In genomic region chr7:66308411-66308810, GRCh38 we compare ENCODE assay signal across 17 cellular contexts.
DNase-seq lines count a peak whose midpoint lies in the region; TF ChIP-seq lines count a peak whose summit lies in the region.
"Had no signal": no experiment of that assay in that cellular context is flagged by ENCODE, and none has a peak within 500 bp of the region (broad histone marks: within the 10 kb centered on the region; RNA-seq: fewer than 3 reads in every experiment).

No MANE protein-coding gene starts in this region.

- POLR2A ChIA-PET in activated CD4-positive, alpha-beta T cell treated with anti-CD3 and anti-CD28 coated beads, Interleukin-2, amount 10 ng/mL, durations not matched to agents 7 days and 5 days (lab: Charles Lee): no interaction called here

- intact Hi-C loops in spleen (cut with DNase I; ENCODE audit: low total_unique reads): no loop called here

- H3K36me3 Mint-ChIP-seq in activated CD4-positive, alpha-beta T cell treated with anti-CD3 and anti-CD28 coated beads, Interleukin-2, amount 10 ng/mL, durations not matched to agents 7 days and 5 days (ENCODE audit: low read depth): no peaks in the 10 kb centered on the region

- H4K20me1 ChIP-seq in KMS-11 (ENCODE audit: insufficient read depth) (no peaks in the 10 kb centered on the region), hepatocyte (ENCODE audit: insufficient read depth, poor library complexity, severe bottlenecking) (no peaks in the 10 kb centered on the region), MM.1S (ENCODE audit: insufficient read depth, low read length) (no peaks in the 10 kb centered on the region)

- H2AFZ ChIP-seq in KMS-11 (ENCODE audit: low read depth) (no peak overlapping the region), hepatocyte (no peak overlapping the region), MM.1S (ENCODE audit: low read length) (no peak overlapping the region)
- H2AFZ ChIP-seq: GM23248 had no signal

- CTCF ChIA-PET in activated CD4-positive, alpha-beta T cell treated with anti-CD3 and anti-CD28 coated beads, Interleukin-2, amount 10 ng/mL, durations not matched to agents 7 days and 5 days (lab: Charles Lee): no interaction called here

- no peak overlapping the region for H3K27ac Mint-ChIP-seq in activated CD4-positive, alpha-beta T cell treated with anti-CD3 and anti-CD28 coated beads, Interleukin-2, amount 10 ng/mL, durations not matched to agents 7 days and 5 days
- H3K27ac Mint-ChIP-seq: B cell; CD4-positive, alpha-beta T cell had no signal

- no peaks in the 10 kb centered on the region for H3K9me3 Mint-ChIP-seq in activated CD4-positive, alpha-beta T cell treated with anti-CD3 and anti-CD28 coated beads, Interleukin-2, amount 10 ng/mL, durations not matched to agents 7 days and 5 days
- H3K9me3 Mint-ChIP-seq: CD4-positive, alpha-beta T cell had no signal

- H3K4me2 ChIP-seq in KMS-11: peak overlapping the region; percentile 67
- H3K4me2 ChIP-seq in hepatocyte: no peak overlapping the region
- no peak overlapping the region for H3K4me2 ChIP-seq in MM.1S (ENCODE audit: low read depth, low read length)

- no peaks in the 10 kb centered on the region for H3K9me3 ChIP-seq in hepatocyte (ENCODE audit: low read depth)
- H3K9me3 ChIP-seq in spleen: no peaks in the 10 kb centered on the region
- H3K9me3 ChIP-seq in MM.1S (replicated peaks; ENCODE audit: insufficient read depth, low read length): no peaks in the 10 kb centered on the region

- H3K27ac ChIP-seq in KMS-11: peak overlapping the region; percentile 34
- peak overlapping the region; percentile 31 for H3K27ac ChIP-seq in brain microvascular endothelial cell
- peak overlapping the region; percentile 80 for H3K27ac ChIP-seq in hepatocyte
- H3K27ac ChIP-seq in spleen: peak overlapping the region; percentile 12 to 80 (median 55)
- H3K27ac ChIP-seq in MM.1S (ENCODE audit: low read length): no peak overlapping the region
- no peak overlapping the region for H3K27ac ChIP-seq in substantia nigra (ENCODE audit: low read depth, low read length, poor library complexity, severe bottlenecking)
- H3K27ac ChIP-seq: GM23248 had no signal

- H3K4me1 ChIP-seq in KMS-11 (ENCODE audit: low read depth, poor library complexity, severe bottlenecking) (peaks cover 92% of the 10 kb centered on the region), hepatocyte (ENCODE audit: insufficient read depth) (peaks cover 73% of the 10 kb centered on the region), spleen (peaks cover 6 to 71% (median 18%) of the 10 kb centered on the region in 6 donors), MM.1S (ENCODE audit: low read length) (no peaks in the 10 kb centered on the region)

- H3K79me2 ChIP-seq in KMS-11 (ENCODE audit: insufficient read depth, low read depth) (peaks cover 81% of the 10 kb centered on the region), hepatocyte (peaks cover 85% of the 10 kb centered on the region), MM.1S (ENCODE audit: low read length) (no peaks in the 10 kb centered on the region)

- peaks cover 3% of the 10 kb centered on the region for H3K27me3 Mint-ChIP-seq in activated CD4-positive, alpha-beta T cell treated with anti-CD3 and anti-CD28 coated beads, Interleukin-2, amount 10 ng/mL, durations not matched to agents 7 days and 5 days
- H3K27me3 Mint-ChIP-seq: B cell had no signal

- H3K4me1 Mint-ChIP-seq in activated CD4-positive, alpha-beta T cell treated with anti-CD3 and anti-CD28 coated beads, Interleukin-2, amount 10 ng/mL, durations not matched to agents 7 days and 5 days: no peaks in the 10 kb centered on the region

- no peaks in the 10 kb centered on the region for H3K9me2 ChIP-seq in hepatocyte (replicated peaks; ENCODE audit: insufficient read depth)
- no peaks in the 10 kb centered on the region for H3K9me2 ChIP-seq in MM.1S (replicated peaks; ENCODE audit: insufficient read depth, low read length)

- DNase-seq in brain microvascular endothelial cell: no peak
- DNase-seq in hepatocyte (ENCODE audit: low spot score): no peak
- no peak for DNase-seq in spleen
- DNase-seq in activated CD4-positive, alpha-beta T cell treated with anti-CD3 and anti-CD28 coated beads, Interleukin-2, amount 10 ng/mL, durations not matched to agents 7 days and 5 days: no peak
- no peak for DNase-seq in MM.1S
- no peak for DNase-seq in substantia nigra (lab: John Stamatoyannopoulos, UW)
- DNase-seq: ACHN; Calu3; CD4-positive, alpha-beta T cell; DMS79; KBM-7; NCI-H1436 treated with DMSO at 0.1 percent for 48 hours; NCI-H2029 treated with DMSO at 0.1 percent for 48 hours; NCI-H748 treated with DMSO at 0.1 percent for 48 hours had no signal

- TF ChIP-seq CTCF in KMS-11 (conservative IDR thresholded peaks at IDR 0.05; ENCODE audit: low read depth, low read length) (no peak), brain microvascular endothelial cell (IDR thresholded peaks at IDR 0.05; ENCODE audit: low read depth, low read length, missing control alignments) (no peak), hepatocyte (IDR thresholded peaks at IDR 0.05; ENCODE audit: poor library complexity) (no peak), spleen (IDR thresholded peaks at IDR 0.05 in 8 of 11, conservative IDR thresholded peaks at IDR 0.05 in 3 of 11) (no peak), MM.1S (IDR thresholded peaks at IDR 0.05; ENCODE audit: low read length) (no peak)

- no peak overlapping the region for H3K4me3 Mint-ChIP-seq in activated CD4-positive, alpha-beta T cell treated with anti-CD3 and anti-CD28 coated beads, Interleukin-2, amount 10 ng/mL, durations not matched to agents 7 days and 5 days
- H3K4me3 Mint-ChIP-seq: B cell; CD4-positive, alpha-beta T cell had no signal

- H3K27me3 ChIP-seq in KMS-11 (ENCODE audit: insufficient read depth, low read depth) (no peaks in the 10 kb centered on the region), brain microvascular endothelial cell (replicated peaks) (no peaks in the 10 kb centered on the region), hepatocyte (no peaks in the 10 kb centered on the region), spleen (replicated peaks in 1 of 7) (no peaks in the 10 kb centered on the region), MM.1S (replicated peaks; ENCODE audit: insufficient read depth, low read length) (no peaks in the 10 kb centered on the region)

- H3K9ac ChIP-seq in KMS-11 (no peak overlapping the region), MM.1S (ENCODE audit: low read length) (no peak overlapping the region)
- H3K9ac ChIP-seq: GM23248 had no signal

- H3K4me3 ChIP-seq in KMS-11 (IDR thresholded peaks at IDR 0.05; ENCODE audit: insufficient read depth, low read depth, low read length) (no peak overlapping the region), brain microvascular endothelial cell (ENCODE audit: low read depth, low read length) (no peak overlapping the region), hepatocyte (no peak overlapping the region), spleen (no peak overlapping the region), MM.1S (ENCODE audit: low read length) (no peak overlapping the region)
- H3K4me3 ChIP-seq: GM23248 had no signal

- WGBS in hepatocyte (ENCODE audit: low lambda C conversion rate, missing lambda C conversion rate): 88% methylated on average over 3 of the region's 3 CpGs
- WGBS in spleen, 5 donors: 93 to 98% (median 96%) methylated on average over 3 of the region's 3 CpGs

- in situ Hi-C loops in brain microvascular endothelial cell (cut with HindIII; ENCODE audit: low pct_ligation_motif_present, low sequenced_read_pairs): no loop called here

- TF ChIP-seq POLR2A in spleen (IDR thresholded peaks at IDR 0.05): no peak

- H3K36me3 ChIP-seq in KMS-11 (ENCODE audit: insufficient read depth): no peaks in the 10 kb centered on the region
- no peaks in the 10 kb centered on the region for H3K36me3 ChIP-seq in brain microvascular endothelial cell (replicated peaks)
- H3K36me3 ChIP-seq in hepatocyte (replicated peaks; ENCODE audit: insufficient read depth, low read depth): no peaks in the 10 kb centered on the region
- no peaks in the 10 kb centered on the region for H3K36me3 ChIP-seq in spleen
- no peaks in the 10 kb centered on the region for H3K36me3 ChIP-seq in MM.1S (replicated peaks; ENCODE audit: insufficient read depth, low read length)

- no peaks in the 10 kb centered on the region for H3F3A ChIP-seq in MM.1S (ENCODE audit: insufficient read depth, low read length)

Comparison
In these comparisons a context has a peak if more than half of its experiments do, and no peak if none do; other contexts are left out.
1. H3K27ac ChIP-seq: peak in KMS-11 (single experiment), brain microvascular endothelial cell (single experiment), hepatocyte (single experiment) and spleen (8 of 8); none in MM.1S (single experiment) and substantia nigra (single experiment).